19 cellular contexts compared by ENCODE assay signal in genomic region chr9:15480028-15480427, GRCh38.
"Had no signal": no experiment of that assay in that cellular context is flagged by ENCODE, and none has a peak within 500 bp of the region (broad histone marks: within the 10 kb centered on the region; RNA-seq: fewer than 3 reads in every experiment).

No MANE protein-coding gene starts in this region.

- H3K4me3 Mint-ChIP-seq: activated naive CD8-positive, alpha-beta T cell treated with anti-CD3 and anti-CD28 coated beads, Interleukin-2, amount 10 ng/mL, durations not matched to agents 7 days and 5 days; activated T-cell treated with anti-CD3 and anti-CD28 coated beads, Interleukin-2, amount 50 U/mL, for 72 hours; endodermal cell; memory B cell; natural killer cell; T-cell had no signal

- H3K4me1 ChIP-seq: left ventricle myocardium inferior, upper lobe of left lung had no signal

- H3K9me3 ChIP-seq: heart left ventricle, left ventricle myocardium inferior, upper lobe of left lung had no signal

- H3K27ac ChIP-seq: heart left ventricle, left ventricle myocardium inferior, upper lobe of left lung had no signal

- DNase-seq: activated CD4-positive, alpha-beta T cell treated with anti-CD3 and anti-CD28 coated beads for 1 hour; activated CD4-positive, alpha-beta T cell treated with anti-CD3 and anti-CD28 coated beads, Interleukin-2, amount 50 U/mL, for 4 hours; activated gamma-delta T cell; activated naive CD8-positive, alpha-beta T cell treated with anti-CD3 and anti-CD28 coated beads, Interleukin-2, amount 10 ng/mL, durations not matched to agents 7 days and 5 days; activated T-cell treated with anti-CD3 and anti-CD28 coated beads, Interleukin-2, amount 50 U/mL, for 72 hours; aorta; endodermal cell; heart left ventricle; kidney; left ventricle myocardium inferior; natural killer cell; nucleus accumbens; stimulated activated CD4-positive, alpha-beta T cell treated with anti-CD3 and anti-CD28 coated beads, Interleukin-15, amount 100 ng/mL, for 24 hours; stimulated activated CD4-positive, alpha-beta T cell treated with anti-CD3 and anti-CD28 coated beads, Interleukin-4, amount 100 ng/mL, for 24 hours; stimulated activated naive CD8-positive, alpha-beta T cell treated with anti-CD3 and anti-CD28 coated beads, Interleukin-15, Interleukin-2, amounts not matched to agents 100 U/mL and 50 U/mL, for 24 hours; T-cell; T1000; upper lobe of left lung had no signal

- H3K9me3 Mint-ChIP-seq: activated naive CD8-positive, alpha-beta T cell treated with anti-CD3 and anti-CD28 coated beads, Interleukin-2, amount 10 ng/mL, durations not matched to agents 7 days and 5 days; activated T-cell treated with anti-CD3 and anti-CD28 coated beads, Interleukin-2, amount 50 U/mL, for 72 hours; endodermal cell; memory B cell; natural killer cell; T-cell had no signal

- H3K27me3 ChIP-seq: heart left ventricle, upper lobe of left lung had no signal

- H3K27me3 Mint-ChIP-seq: activated naive CD8-positive, alpha-beta T cell treated with anti-CD3 and anti-CD28 coated beads, Interleukin-2, amount 10 ng/mL, durations not matched to agents 7 days and 5 days; memory B cell; T-cell had no signal

- H3K27ac Mint-ChIP-seq: activated naive CD8-positive, alpha-beta T cell treated with anti-CD3 and anti-CD28 coated beads, Interleukin-2, amount 10 ng/mL, durations not matched to agents 7 days and 5 days; activated T-cell treated with anti-CD3 and anti-CD28 coated beads, Interleukin-2, amount 50 U/mL, for 72 hours; endodermal cell; memory B cell had no signal

- H3K4me3 ChIP-seq: heart left ventricle, left ventricle myocardium inferior, upper lobe of left lung had no signal

- ATAC-seq: activated T-cell treated with anti-CD3 and anti-CD28 coated beads, Interleukin-2, amount 50 U/mL, for 72 hours; heart left ventricle; natural killer cell; stimulated activated naive CD8-positive, alpha-beta T cell treated with anti-CD3 and anti-CD28 coated beads, Interleukin-15, Interleukin-2, amounts not matched to agents 100 U/mL and 50 U/mL, for 24 hours; T-cell had no signal

- H3K36me3 Mint-ChIP-seq: natural killer cell had no signal
